Comparison of ENCODE assay signal across 1 cellular context in the genomic region with DNA sequence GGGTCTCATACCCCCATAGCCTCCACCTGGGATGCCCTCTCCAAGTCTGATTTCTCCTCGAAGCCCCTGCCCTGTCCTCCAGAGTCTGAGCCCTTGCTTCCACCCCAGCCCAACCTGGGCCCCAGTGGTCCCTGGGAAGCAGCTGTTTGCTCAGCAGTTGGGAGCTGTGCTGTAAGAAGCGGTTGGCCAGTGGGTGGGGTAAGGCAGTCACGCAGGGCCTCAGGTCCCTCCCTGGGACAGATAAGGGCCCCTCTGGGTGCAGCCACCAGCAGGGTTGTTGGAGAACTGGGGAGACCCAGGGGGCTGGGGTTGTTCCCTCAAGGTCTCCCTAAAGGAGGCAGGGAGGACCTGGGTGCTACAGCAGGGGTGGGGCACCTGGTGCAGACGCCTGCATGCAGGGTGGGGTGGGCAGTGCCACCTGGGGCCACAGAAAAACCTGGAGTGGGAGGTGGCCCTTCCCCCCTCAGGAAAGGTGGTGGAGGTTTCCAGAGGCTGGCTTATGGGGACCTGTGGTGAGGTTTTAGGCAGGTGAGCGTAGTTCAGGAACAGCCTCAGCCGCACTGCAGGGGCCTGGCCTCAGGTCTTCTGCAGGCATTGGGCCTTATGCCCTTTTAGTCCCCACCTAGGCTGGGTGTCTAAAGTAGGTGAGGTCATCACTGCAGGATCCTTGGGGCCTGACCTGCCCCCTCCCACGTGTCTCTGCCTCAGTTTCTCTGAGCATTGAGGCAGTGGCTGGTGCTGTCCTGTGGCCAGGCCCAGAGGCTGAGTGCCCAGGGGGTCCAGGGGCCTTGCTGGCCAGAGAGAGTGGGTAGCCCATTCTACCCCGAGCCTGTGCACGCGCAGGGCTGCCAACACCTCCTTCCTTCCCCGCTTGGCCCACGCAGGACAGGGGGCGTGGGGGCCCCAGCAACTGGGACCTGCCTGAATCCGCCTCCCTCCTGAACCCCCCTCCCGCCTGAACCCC.
A peak's percentile ranks its signal among the peaks of the same experiment; 100 is the strongest.
TF ChIP-seq lines count a peak whose summit lies in the region.

No MANE protein-coding gene starts in this region.

TF ChIP-seq in K562, 482 proteins besides CTCF, POLR2A, EP300 and RAD21 (continued from another document and continues in another):
- TF ChIP-seq, protein P1, sequence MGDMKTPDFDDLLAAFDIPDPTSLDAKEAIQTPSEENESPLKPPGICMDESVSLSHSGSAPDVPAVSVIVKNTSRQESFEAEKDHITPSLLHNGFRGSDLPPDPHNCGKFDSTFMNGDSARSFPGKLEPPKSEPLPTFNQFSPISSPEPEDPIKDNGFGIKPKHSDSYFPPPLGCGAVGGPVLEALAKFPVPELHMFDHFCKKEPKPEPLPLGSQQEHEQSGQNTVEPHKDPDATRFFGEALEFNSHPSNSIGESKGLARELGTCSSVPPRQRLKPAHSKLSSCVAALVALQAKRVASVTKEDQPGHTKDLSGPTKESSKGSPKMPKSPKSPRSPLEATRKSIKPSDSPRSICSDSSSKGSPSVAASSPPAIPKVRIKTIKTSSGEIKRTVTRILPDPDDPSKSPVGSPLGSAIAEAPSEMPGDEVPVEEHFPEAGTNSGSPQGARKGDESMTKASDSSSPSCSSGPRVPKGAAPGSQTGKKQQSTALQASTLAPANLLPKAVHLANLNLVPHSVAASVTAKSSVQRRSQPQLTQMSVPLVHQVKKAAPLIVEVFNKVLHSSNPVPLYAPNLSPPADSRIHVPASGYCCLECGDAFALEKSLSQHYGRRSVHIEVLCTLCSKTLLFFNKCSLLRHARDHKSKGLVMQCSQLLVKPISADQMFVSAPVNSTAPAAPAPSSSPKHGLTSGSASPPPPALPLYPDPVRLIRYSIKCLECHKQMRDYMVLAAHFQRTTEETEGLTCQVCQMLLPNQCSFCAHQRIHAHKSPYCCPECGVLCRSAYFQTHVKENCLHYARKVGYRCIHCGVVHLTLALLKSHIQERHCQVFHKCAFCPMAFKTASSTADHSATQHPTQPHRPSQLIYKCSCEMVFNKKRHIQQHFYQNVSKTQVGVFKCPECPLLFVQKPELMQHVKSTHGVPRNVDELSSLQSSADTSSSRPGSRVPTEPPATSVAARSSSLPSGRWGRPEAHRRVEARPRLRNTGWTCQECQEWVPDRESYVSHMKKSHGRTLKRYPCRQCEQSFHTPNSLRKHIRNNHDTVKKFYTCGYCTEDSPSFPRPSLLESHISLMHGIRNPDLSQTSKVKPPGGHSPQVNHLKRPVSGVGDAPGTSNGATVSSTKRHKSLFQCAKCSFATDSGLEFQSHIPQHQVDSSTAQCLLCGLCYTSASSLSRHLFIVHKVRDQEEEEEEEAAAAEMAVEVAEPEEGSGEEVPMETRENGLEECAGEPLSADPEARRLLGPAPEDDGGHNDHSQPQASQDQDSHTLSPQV (IDR thresholded peaks at IDR 0.05): peak; percentile 93
- TF ChIP-seq SUPT5H (IDR thresholded peaks at IDR 0.05) (peak; percentile 55; the same call in 1 of the 2 replicates), SAFB (IDR thresholded peaks at IDR 0.05; ENCODE audit: borderline replicate concordance, low read depth, low read length) (peak; percentile 67; the same call in 1 of the 2 replicates), ZEB2 (IDR thresholded peaks at IDR 0.05) (peak; percentile 58; the same call in 1 of the 2 replicates), MYNN (IDR thresholded peaks at IDR 0.05) (0 out of 2 replicates have a peak, but pooled peaks have one; percentile 39), MYNN (CRISPR knock-in tag; IDR thresholded peaks at IDR 0.05) (no peak), ZNF431 (CRISPR knock-in tag; IDR thresholded peaks at IDR 0.05) (no peak), RB1 (IDR thresholded peaks at IDR 0.05; ENCODE audit: low read depth) (no peak), ZNF347 (CRISPR knock-in tag; IDR thresholded peaks at IDR 0.05; ENCODE audit: low read depth) (no peak), TOE1 (IDR thresholded peaks at IDR 0.05; ENCODE audit: borderline replicate concordance) (peak; percentile 84; the same call in 1 of the 2 replicates), TOE1 (CRISPR knock-in tag; IDR thresholded peaks at IDR 0.05; ENCODE audit: borderline replicate concordance, low read depth) (no peak), GABPB1 (CRISPR knock-in tag; IDR thresholded peaks at IDR 0.05) (peak; percentile 49; the same call in 1 of the 2 replicates), ZNF3 (CRISPR knock-in tag; IDR thresholded peaks at IDR 0.05) (no peak), MAZ (CRISPR knock-in tag; conservative IDR thresholded peaks at IDR 0.05 in 1 of 2, IDR thresholded peaks at IDR 0.05 in 1 of 2) (peak; percentile 53 to 57; a peak in 2 of 4 replicates), MEIS2 (IDR thresholded peaks at IDR 0.05; ENCODE audit: partially characterized antibody) (no peak), ZNF274 (IDR thresholded peaks at IDR 0.05; ENCODE audit: borderline replicate concordance, low read depth, low read length) (no peak), KAT8 (IDR thresholded peaks at IDR 0.05; ENCODE audit: low read depth) (no peak), ZNF143 (CRISPR knock-in tag; IDR thresholded peaks at IDR 0.05) (no peak), CXXC5 (CRISPR knock-in tag; IDR thresholded peaks at IDR 0.05) (peak; percentile 88), RCOR1 (IDR thresholded peaks at IDR 0.05; ENCODE audit: borderline replicate concordance in 1 of 2, low read depth in 2 of 2, low read length in 2 of 2) (peak in 1 of 2 experiments; percentile 64; a peak in 1 of 4 replicates), FOXP1 (CRISPR knock-in tag; IDR thresholded peaks at IDR 0.05) (peak; percentile 54; the same call in 1 of the 2 replicates), CBX1 (IDR thresholded peaks at IDR 0.05; ENCODE audit: low read depth) (peak; percentile 43), RBM25 (IDR thresholded peaks at IDR 0.05; ENCODE audit: low read depth, low read length, severe bottlenecking) (no peak), ZNF41 (CRISPR knock-in tag; conservative IDR thresholded peaks at IDR 0.05) (0 out of 2 replicates have a peak, but pooled peaks have one; percentile 32), NR2C2 (CRISPR knock-in tag; IDR thresholded peaks at IDR 0.05) (no peak), NR2C2 (tag; IDR thresholded peaks at IDR 0.05) (no peak), MED1 (CRISPR knock-in tag; IDR thresholded peaks at IDR 0.05; ENCODE audit: borderline replicate concordance) (no peak), ARNT (IDR thresholded peaks at IDR 0.05) (no peak), RBFOX2 (IDR thresholded peaks at IDR 0.05; ENCODE audit: low read depth, low read length) (peak; percentile 58), CHCHD3 (CRISPR knock-in tag; IDR thresholded peaks at IDR 0.05) (peak; percentile 40; the same call in 1 of the 2 replicates), TAF1 (IDR thresholded peaks at IDR 0.05; ENCODE audit: control insufficient read depth, extremely low read depth, insufficient read depth, low read length, severe bottlenecking) (peak; percentile 52), MBD2 (IDR thresholded peaks at IDR 0.05; ENCODE audit: borderline replicate concordance, low read depth) (0 out of 2 replicates have a peak, but pooled peaks have one; percentile 71), POU5F1 (IDR thresholded peaks at IDR 0.05; ENCODE audit: borderline replicate concordance, low read depth, low read length, partially characterized antibody) (no peak), TEAD4 (IDR thresholded peaks at IDR 0.05; ENCODE audit: low read length) (0 out of 2 replicates have a peak, but pooled peaks have one; percentile 3), TEAD4 (CRISPR knock-in tag; IDR thresholded peaks at IDR 0.05; ENCODE audit: borderline replicate concordance) (no peak), KDM4B (IDR thresholded peaks at IDR 0.05; ENCODE audit: borderline replicate concordance in 2 of 2, low read depth in 1 of 2) (no peak; a peak in 1 of 4 replicates), ZBTB17 (CRISPR knock-in tag; IDR thresholded peaks at IDR 0.05) (0 out of 2 replicates have a peak, but pooled peaks have one; percentile 71), POLR2AphosphoS2 (IDR thresholded peaks at IDR 0.05; ENCODE audit: low read length) (no peak; the same call in 1 of the 2 replicates), ZNF77 (CRISPR knock-in tag; IDR thresholded peaks at IDR 0.05) (no peak)
- TF ChIP-seq, protein P2, sequence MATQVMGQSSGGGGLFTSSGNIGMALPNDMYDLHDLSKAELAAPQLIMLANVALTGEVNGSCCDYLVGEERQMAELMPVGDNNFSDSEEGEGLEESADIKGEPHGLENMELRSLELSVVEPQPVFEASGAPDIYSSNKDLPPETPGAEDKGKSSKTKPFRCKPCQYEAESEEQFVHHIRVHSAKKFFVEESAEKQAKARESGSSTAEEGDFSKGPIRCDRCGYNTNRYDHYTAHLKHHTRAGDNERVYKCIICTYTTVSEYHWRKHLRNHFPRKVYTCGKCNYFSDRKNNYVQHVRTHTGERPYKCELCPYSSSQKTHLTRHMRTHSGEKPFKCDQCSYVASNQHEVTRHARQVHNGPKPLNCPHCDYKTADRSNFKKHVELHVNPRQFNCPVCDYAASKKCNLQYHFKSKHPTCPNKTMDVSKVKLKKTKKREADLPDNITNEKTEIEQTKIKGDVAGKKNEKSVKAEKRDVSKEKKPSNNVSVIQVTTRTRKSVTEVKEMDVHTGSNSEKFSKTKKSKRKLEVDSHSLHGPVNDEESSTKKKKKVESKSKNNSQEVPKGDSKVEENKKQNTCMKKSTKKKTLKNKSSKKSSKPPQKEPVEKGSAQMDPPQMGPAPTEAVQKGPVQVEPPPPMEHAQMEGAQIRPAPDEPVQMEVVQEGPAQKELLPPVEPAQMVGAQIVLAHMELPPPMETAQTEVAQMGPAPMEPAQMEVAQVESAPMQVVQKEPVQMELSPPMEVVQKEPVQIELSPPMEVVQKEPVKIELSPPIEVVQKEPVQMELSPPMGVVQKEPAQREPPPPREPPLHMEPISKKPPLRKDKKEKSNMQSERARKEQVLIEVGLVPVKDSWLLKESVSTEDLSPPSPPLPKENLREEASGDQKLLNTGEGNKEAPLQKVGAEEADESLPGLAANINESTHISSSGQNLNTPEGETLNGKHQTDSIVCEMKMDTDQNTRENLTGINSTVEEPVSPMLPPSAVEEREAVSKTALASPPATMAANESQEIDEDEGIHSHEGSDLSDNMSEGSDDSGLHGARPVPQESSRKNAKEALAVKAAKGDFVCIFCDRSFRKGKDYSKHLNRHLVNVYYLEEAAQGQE (CRISPR knock-in tag; IDR thresholded peaks at IDR 0.05; ENCODE audit: low read depth): 0 out of 2 replicates have a peak, but pooled peaks have one; percentile 29
- TF ChIP-seq, protein P3, sequence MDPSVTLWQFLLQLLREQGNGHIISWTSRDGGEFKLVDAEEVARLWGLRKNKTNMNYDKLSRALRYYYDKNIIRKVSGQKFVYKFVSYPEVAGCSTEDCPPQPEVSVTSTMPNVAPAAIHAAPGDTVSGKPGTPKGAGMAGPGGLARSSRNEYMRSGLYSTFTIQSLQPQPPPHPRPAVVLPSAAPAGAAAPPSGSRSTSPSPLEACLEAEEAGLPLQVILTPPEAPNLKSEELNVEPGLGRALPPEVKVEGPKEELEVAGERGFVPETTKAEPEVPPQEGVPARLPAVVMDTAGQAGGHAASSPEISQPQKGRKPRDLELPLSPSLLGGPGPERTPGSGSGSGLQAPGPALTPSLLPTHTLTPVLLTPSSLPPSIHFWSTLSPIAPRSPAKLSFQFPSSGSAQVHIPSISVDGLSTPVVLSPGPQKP (CRISPR knock-in tag; IDR thresholded peaks at IDR 0.05): no peak
- TF ChIP-seq, protein P4, sequence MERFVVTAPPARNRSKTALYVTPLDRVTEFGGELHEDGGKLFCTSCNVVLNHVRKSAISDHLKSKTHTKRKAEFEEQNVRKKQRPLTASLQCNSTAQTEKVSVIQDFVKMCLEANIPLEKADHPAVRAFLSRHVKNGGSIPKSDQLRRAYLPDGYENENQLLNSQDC (CRISPR knock-in tag; IDR thresholded peaks at IDR 0.05): 0 out of 2 replicates have a peak, but pooled peaks have one; percentile 11
- TF ChIP-seq, protein P5, sequence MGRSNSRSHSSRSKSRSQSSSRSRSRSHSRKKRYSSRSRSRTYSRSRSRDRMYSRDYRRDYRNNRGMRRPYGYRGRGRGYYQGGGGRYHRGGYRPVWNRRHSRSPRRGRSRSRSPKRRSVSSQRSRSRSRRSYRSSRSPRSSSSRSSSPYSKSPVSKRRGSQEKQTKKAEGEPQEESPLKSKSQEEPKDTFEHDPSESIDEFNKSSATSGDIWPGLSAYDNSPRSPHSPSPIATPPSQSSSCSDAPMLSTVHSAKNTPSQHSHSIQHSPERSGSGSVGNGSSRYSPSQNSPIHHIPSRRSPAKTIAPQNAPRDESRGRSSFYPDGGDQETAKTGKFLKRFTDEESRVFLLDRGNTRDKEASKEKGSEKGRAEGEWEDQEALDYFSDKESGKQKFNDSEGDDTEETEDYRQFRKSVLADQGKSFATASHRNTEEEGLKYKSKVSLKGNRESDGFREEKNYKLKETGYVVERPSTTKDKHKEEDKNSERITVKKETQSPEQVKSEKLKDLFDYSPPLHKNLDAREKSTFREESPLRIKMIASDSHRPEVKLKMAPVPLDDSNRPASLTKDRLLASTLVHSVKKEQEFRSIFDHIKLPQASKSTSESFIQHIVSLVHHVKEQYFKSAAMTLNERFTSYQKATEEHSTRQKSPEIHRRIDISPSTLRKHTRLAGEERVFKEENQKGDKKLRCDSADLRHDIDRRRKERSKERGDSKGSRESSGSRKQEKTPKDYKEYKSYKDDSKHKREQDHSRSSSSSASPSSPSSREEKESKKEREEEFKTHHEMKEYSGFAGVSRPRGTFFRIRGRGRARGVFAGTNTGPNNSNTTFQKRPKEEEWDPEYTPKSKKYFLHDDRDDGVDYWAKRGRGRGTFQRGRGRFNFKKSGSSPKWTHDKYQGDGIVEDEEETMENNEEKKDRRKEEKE (IDR thresholded peaks at IDR 0.05; ENCODE audit: borderline replicate concordance in 1 of 2, control insufficient read depth in 1 of 2, low read depth in 2 of 2, low read length in 1 of 2): peak in 1 of 2 experiments; percentile 73; a peak in 1 of 4 replicates
- TF ChIP-seq, protein P6, sequence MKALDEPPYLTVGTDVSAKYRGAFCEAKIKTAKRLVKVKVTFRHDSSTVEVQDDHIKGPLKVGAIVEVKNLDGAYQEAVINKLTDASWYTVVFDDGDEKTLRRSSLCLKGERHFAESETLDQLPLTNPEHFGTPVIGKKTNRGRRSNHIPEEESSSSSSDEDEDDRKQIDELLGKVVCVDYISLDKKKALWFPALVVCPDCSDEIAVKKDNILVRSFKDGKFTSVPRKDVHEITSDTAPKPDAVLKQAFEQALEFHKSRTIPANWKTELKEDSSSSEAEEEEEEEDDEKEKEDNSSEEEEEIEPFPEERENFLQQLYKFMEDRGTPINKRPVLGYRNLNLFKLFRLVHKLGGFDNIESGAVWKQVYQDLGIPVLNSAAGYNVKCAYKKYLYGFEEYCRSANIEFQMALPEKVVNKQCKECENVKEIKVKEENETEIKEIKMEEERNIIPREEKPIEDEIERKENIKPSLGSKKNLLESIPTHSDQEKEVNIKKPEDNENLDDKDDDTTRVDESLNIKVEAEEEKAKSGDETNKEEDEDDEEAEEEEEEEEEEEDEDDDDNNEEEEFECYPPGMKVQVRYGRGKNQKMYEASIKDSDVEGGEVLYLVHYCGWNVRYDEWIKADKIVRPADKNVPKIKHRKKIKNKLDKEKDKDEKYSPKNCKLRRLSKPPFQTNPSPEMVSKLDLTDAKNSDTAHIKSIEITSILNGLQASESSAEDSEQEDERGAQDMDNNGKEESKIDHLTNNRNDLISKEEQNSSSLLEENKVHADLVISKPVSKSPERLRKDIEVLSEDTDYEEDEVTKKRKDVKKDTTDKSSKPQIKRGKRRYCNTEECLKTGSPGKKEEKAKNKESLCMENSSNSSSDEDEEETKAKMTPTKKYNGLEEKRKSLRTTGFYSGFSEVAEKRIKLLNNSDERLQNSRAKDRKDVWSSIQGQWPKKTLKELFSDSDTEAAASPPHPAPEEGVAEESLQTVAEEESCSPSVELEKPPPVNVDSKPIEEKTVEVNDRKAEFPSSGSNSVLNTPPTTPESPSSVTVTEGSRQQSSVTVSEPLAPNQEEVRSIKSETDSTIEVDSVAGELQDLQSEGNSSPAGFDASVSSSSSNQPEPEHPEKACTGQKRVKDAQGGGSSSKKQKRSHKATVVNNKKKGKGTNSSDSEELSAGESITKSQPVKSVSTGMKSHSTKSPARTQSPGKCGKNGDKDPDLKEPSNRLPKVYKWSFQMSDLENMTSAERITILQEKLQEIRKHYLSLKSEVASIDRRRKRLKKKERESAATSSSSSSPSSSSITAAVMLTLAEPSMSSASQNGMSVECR (CRISPR knock-in tag; IDR thresholded peaks at IDR 0.05): peak; percentile 29; the same call in 1 of the 2 replicates
